In genomic region chr21:43025636-43026180, GRCh38 we compare ENCODE assay signal across 14 cellular contexts. TPM values are rescaled to one million over a fixed set of nuclear protein-coding genes. Genes with fewer than 3 reads are reported as not detected.
DNase-seq lines count a peak whose midpoint lies in the region; ATAC-seq and TF ChIP-seq lines count a peak whose summit lies in the region.
"Had no signal": no experiment of that assay in that cellular context is flagged by ENCODE, and none has a peak within 500 bp of the region (broad histone marks: within the 10 kb centered on the region; RNA-seq: fewer than 3 reads in every experiment).

No MANE protein-coding gene starts in this region.

- H3K4me1 ChIP-seq in H9 (ENCODE audit: insufficient read depth, low read length) (no peaks in the 10 kb centered on the region; the same call in 1 of the 2 replicates), upper lobe of right lung (no peaks in the 10 kb centered on the region), right atrium auricular region (no peaks in the 10 kb centered on the region)

- H3K9ac ChIP-seq in H9 (ENCODE audit: extremely low read depth, insufficient read length, low read length): no peak overlapping the region

- CTCF ChIA-PET in activated CD4-positive, alpha-beta memory T cell treated with anti-CD3 and anti-CD28 coated beads for 36 hours (lab: Charles Lee): no interaction called here

- no peaks in the 10 kb centered on the region for H3K27me3 ChIP-seq in H9 (ENCODE audit: insufficient read depth, low read length)
- no peaks in the 10 kb centered on the region for H3K27me3 ChIP-seq in upper lobe of right lung
- H3K27me3 ChIP-seq in right atrium auricular region: no peaks in the 10 kb centered on the region

- H2BK120ac ChIP-seq in H9 (ENCODE audit: low read depth, low read length, poor library complexity, severe bottlenecking): no peak overlapping the region

- no peak overlapping the region for H2BK5ac ChIP-seq in H9 (ENCODE audit: insufficient read length, low read length)

- no peak overlapping the region for H4K5ac ChIP-seq in H9 (ENCODE audit: insufficient read length, low read depth, low read length)

- no peak overlapping the region for H3K14ac ChIP-seq in H9 (ENCODE audit: insufficient read depth, low read length)

- no peak overlapping the region for H2BK12ac ChIP-seq in H9 (ENCODE audit: insufficient read length, low read depth, low read length)

- H3K79me1 ChIP-seq in H9 (ENCODE audit: insufficient read depth, low read depth, low read length, poor library complexity, severe bottlenecking): no peaks in the 10 kb centered on the region

- H4K8ac ChIP-seq in H9 (replicated peaks; ENCODE audit: insufficient read length, low read depth, low read length): no peak overlapping the region

- in situ Hi-C loops in astrocyte of the cerebellum (cut with HindIII; ENCODE audit: low sequenced_read_pairs): no loop called here

- H3K23me2 ChIP-seq in H9 (ENCODE audit: insufficient read length, low read depth, low read length, poor library complexity, severe bottlenecking): no peaks in the 10 kb centered on the region

- POLR2A ChIA-PET in activated CD4-positive, alpha-beta memory T cell treated with anti-CD3 and anti-CD28 coated beads for 36 hours (lab: Charles Lee): no interaction called here

- no peak overlapping the region for H3K4me2 ChIP-seq in H9 (ENCODE audit: insufficient read depth, insufficient read length, low read length)

- no peak overlapping the region for H3T11ph ChIP-seq in H9 (ENCODE audit: low read length)

- no peak overlapping the region for H4K91ac ChIP-seq in H9 (ENCODE audit: insufficient read length, low read depth, low read length)

- no peak for DNase-seq in H9
- peak; percentile 86 for DNase-seq in astrocyte of the cerebellum (ENCODE audit: low read depth)
- DNase-seq in iris pigment epithelial cell (ENCODE audit: low read depth): peak; percentile 93
- peak; percentile 5 for DNase-seq in upper lobe of right lung
- no peak for DNase-seq in activated CD4-positive, alpha-beta memory T cell treated with anti-CD3 and anti-CD28 coated beads for 36 hours
- DNase-seq in activated effector memory CD4-positive, alpha-beta T cell treated with Interleukin-2 at 50 U/mL for 16 hours: no peak
- DNase-seq in right atrium auricular region (ENCODE audit: low spot score): no peak
- DNase-seq: activated T-cell treated with anti-CD3 and anti-CD28 coated beads, Interleukin-2, amount 50 U/mL, for 1 hour; H7; mucosa of descending colon; NCI-H146; retina had no signal

- H3K36me3 ChIP-seq in upper lobe of right lung (peaks cover 53% of the 10 kb centered on the region), right atrium auricular region (peaks cover 29% of the 10 kb centered on the region)

- ATAC-seq in upper lobe of right lung: no peak
- ATAC-seq: mucosa of descending colon had no signal

- intact Hi-C loops in upper lobe of right lung (cut with DNase I): no loop called here
- intact Hi-C loops in activated CD4-positive, alpha-beta memory T cell treated with anti-CD3 and anti-CD28 coated beads for 36 hours (cut with micrococcal nuclease): no loop called here

- H3K9me3 ChIP-seq in H9 (ENCODE audit: control insufficient read depth, low read depth, low read length): no peaks in the 10 kb centered on the region
- H3K9me3 ChIP-seq in upper lobe of right lung: no peaks in the 10 kb centered on the region
- no peaks in the 10 kb centered on the region for H3K9me3 ChIP-seq in right atrium auricular region
- H3K9me3 ChIP-seq: mucosa of descending colon had no signal

- H2BK15ac ChIP-seq in H9 (ENCODE audit: low read depth, low read length): no peak overlapping the region

- H3K23ac ChIP-seq in H9 (ENCODE audit: insufficient read length, low read depth, low read length): no peak overlapping the region

- no peaks in the 10 kb centered on the region for H3K27me3 Mint-ChIP-seq in H9 (ENCODE audit: low read depth)
- H3K27me3 Mint-ChIP-seq in activated CD4-positive, alpha-beta memory T cell treated with anti-CD3 and anti-CD28 coated beads for 36 hours: no peaks in the 10 kb centered on the region
- H3K27me3 Mint-ChIP-seq: brain had no signal

- H3K27ac Mint-ChIP-seq in H9: peak overlapping the region in 2 of 3 experiments; percentile 10 to 30; a peak in 1 of 7 replicates
- H3K27ac Mint-ChIP-seq in activated CD4-positive, alpha-beta memory T cell treated with anti-CD3 and anti-CD28 coated beads for 36 hours: no peak overlapping the region

- H3K18ac ChIP-seq in H9 (ENCODE audit: insufficient read length, low read depth, low read length): no peak overlapping the region

- H4K20me1 ChIP-seq in H9 (ENCODE audit: control insufficient read depth, insufficient read depth, insufficient read length): no peaks in the 10 kb centered on the region

- H3K9me3 Mint-ChIP-seq in H9: no peaks in the 10 kb centered on the region
- no peaks in the 10 kb centered on the region for H3K9me3 Mint-ChIP-seq in activated CD4-positive, alpha-beta memory T cell treated with anti-CD3 and anti-CD28 coated beads for 36 hours
- H3K9me3 Mint-ChIP-seq: brain had no signal

- TF ChIP-seq CTCF in H9 (conservative IDR thresholded peaks at IDR 0.05) (no peak), astrocyte of the cerebellum (IDR thresholded peaks at IDR 0.05; ENCODE audit: low read depth, low read length, missing control alignments) (no peak), upper lobe of right lung (IDR thresholded peaks at IDR 0.05) (no peak), right atrium auricular region (IDR thresholded peaks at IDR 0.05) (no peak)

- no peak overlapping the region for H3K56ac ChIP-seq in H9 (ENCODE audit: insufficient read length, low read depth, low read length)

- H3K4me3 ChIP-seq in astrocyte of the cerebellum (ENCODE audit: low read depth, low read length) (no peak overlapping the region), upper lobe of right lung (no peak overlapping the region), right atrium auricular region (no peak overlapping the region)
- H3K4me3 ChIP-seq: mucosa of descending colon had no signal

- peaks cover 3 to 4% of the 10 kb centered on the region in 2 experiments for H3K4me1 Mint-ChIP-seq in H9
- no peaks in the 10 kb centered on the region for H3K4me1 Mint-ChIP-seq in activated CD4-positive, alpha-beta memory T cell treated with anti-CD3 and anti-CD28 coated beads for 36 hours (ENCODE audit: low read depth)
- H3K4me1 Mint-ChIP-seq: brain had no signal

- H3K36me3 Mint-ChIP-seq in H9 (ENCODE audit: insufficient read depth in 1 of 3, low read depth in 3 of 3): peaks cover 18 to 90% (median 61%) of the 10 kb centered on the region in 3 experiments; a peak in 6 of 7 replicates
- peaks cover 33% of the 10 kb centered on the region for H3K36me3 Mint-ChIP-seq in activated CD4-positive, alpha-beta memory T cell treated with anti-CD3 and anti-CD28 coated beads for 36 hours

- no CpG with 5 or more reads among the region's 6 CpGs for WGBS in H9 (ENCODE audit: extremely low coverage, insufficient read length, low lambda C conversion rate)

- no peak overlapping the region for H2AK5ac ChIP-seq in H9 (ENCODE audit: insufficient read length, low read length)

- H3K4ac ChIP-seq in H9 (ENCODE audit: low read depth, low read length): no peak overlapping the region

- no peak overlapping the region for H3K27ac ChIP-seq in H9 (ENCODE audit: insufficient read length, low read depth, low read length)
- H3K27ac ChIP-seq in upper lobe of right lung: no peak overlapping the region
- no peak overlapping the region for H3K27ac ChIP-seq in right atrium auricular region
- H3K27ac ChIP-seq: epithelial cell of prostate had no signal

- H3K4me3 Mint-ChIP-seq in H9: no peak overlapping the region
- H3K4me3 Mint-ChIP-seq in activated CD4-positive, alpha-beta memory T cell treated with anti-CD3 and anti-CD28 coated beads for 36 hours: no peak overlapping the region
- H3K4me3 Mint-ChIP-seq: brain had no signal

- H3K79me2 ChIP-seq in H9 (ENCODE audit: insufficient read depth, low read length): no peaks in the 10 kb centered on the region

- H2BK20ac ChIP-seq in H9 (ENCODE audit: low read depth, low read length, poor library complexity, severe bottlenecking): no peak overlapping the region

- H2AFZ ChIP-seq in H9 (ENCODE audit: low read length): no peak overlapping the region

RNA-seq across cellular contexts. Expression of gene CBS, which starts 49.9 kb away (rescaled TPM):
- total RNA-seq in H9 (2021) (319 and 350 TPM in 2 replicates), upper lobe of right lung (69.0 TPM), right atrium auricular region (1 to 10 TPM; 8.3 to 9.3 TPM)
- total RNA-seq in activated CD4-positive, alpha-beta memory T cell treated with anti-CD3 and anti-CD28 coated beads for 36 hours: 10 to 100 TPM; 54.7 to 63.6 TPM

RNA-seq across cellular contexts. Expression of gene PKNOX1, which starts 51.3 kb away (rescaled TPM):
- total RNA-seq in H9 (2021): 38.1 and 43.4 TPM in 2 replicates
- total RNA-seq in upper lobe of right lung: 14.9 TPM
- 10 to 100 TPM; 16.9 to 18.0 TPM for total RNA-seq in activated CD4-positive, alpha-beta memory T cell treated with anti-CD3 and anti-CD28 coated beads for 36 hours
- 10 to 100 TPM in 1 of 2 donors, 1 to 10 TPM in 1; 7.5 to 10.1 TPM for total RNA-seq in right atrium auricular region

Comparison
In these comparisons a context has a peak if more than half of its experiments do, and no peak if none do; other contexts are left out.
1. DNase-seq: peak in astrocyte of the cerebellum (single experiment), iris pigment epithelial cell (single experiment) and upper lobe of right lung (single experiment); none in H9 (single experiment), activated CD4-positive, alpha-beta memory T cell treated with anti-CD3 and anti-CD28 coated beads for 36 hours (single experiment), activated effector memory CD4-positive, alpha-beta T cell treated with Interleukin-2 at 50 U/mL for 16 hours (single experiment) and right atrium auricular region (single experiment).